8 cellular contexts compared by ENCODE assay signal in genomic region chrX:18886344-18887161, GRCh38.
A peak's percentile ranks its signal among the peaks of the same experiment; 100 is the strongest.
DNase-seq lines count a peak whose midpoint lies in the region; ATAC-seq and TF ChIP-seq lines count a peak whose summit lies in the region.

No MANE protein-coding gene starts in this region.

- peak overlapping the region; percentile 64 for H2AFZ ChIP-seq in mesenchymal stem cell (ENCODE audit: low read depth, low read length)

- peak overlapping the region in 1 of 2 experiments; percentile 66 for H3K4me3 ChIP-seq in mesenchymal stem cell (ENCODE audit: insufficient read depth in 1 of 2, low read depth in 1 of 2, low read length in 2 of 2)

- peak overlapping the region; percentile 64 for H2BK120ac ChIP-seq in mesenchymal stem cell (ENCODE audit: low read depth, low read length)

- peak overlapping the region; percentile 68 for H4K91ac ChIP-seq in mesenchymal stem cell (ENCODE audit: low read length)

- H3K27me3 ChIP-seq in mesenchymal stem cell (ENCODE audit: control insufficient read depth in 1 of 2, insufficient read depth in 1 of 2, low read length in 2 of 2), result peaks cover 0 to 40% of the 10 kb centered on the region in 2 experiments

- no peaks in the 10 kb centered on the region for H3K79me1 ChIP-seq in mesenchymal stem cell (replicated peaks; ENCODE audit: low read length, poor library complexity, severe bottlenecking)

- DNase-seq in A172 (ENCODE audit: low spot score) (peak; percentile 27), NCI-H1105 treated with DMSO at 0.1 percent for 48 hours (lab: John Stamatoyannopoulos, UW) (peak; percentile 49), mesenchymal stem cell (peak; percentile 54)
- peak; percentile 40 for DNase-seq in activated CD4-positive, alpha-beta T cell treated with anti-CD3 and anti-CD28 coated beads, Interleukin-2, amount 10 ng/mL, durations not matched to agents 7 days and 5 days
- peak; percentile 17 to 28 (median 26) for DNase-seq in effector memory CD8-positive, alpha-beta T cell

- peaks cover 0 to 3% of the 10 kb centered on the region in 2 experiments for H3K36me3 ChIP-seq in mesenchymal stem cell (ENCODE audit: control insufficient read depth in 1 of 2, insufficient read depth in 2 of 2, low read depth in 1 of 2, low read length in 2 of 2)

- H2AK5ac ChIP-seq in mesenchymal stem cell (ENCODE audit: low read length, severe bottlenecking), result no peak overlapping the region

- peak overlapping the region in 1 of 2 experiments; percentile 3 for H2BK12ac ChIP-seq in mesenchymal stem cell (ENCODE audit: low read length in 2 of 2)

- no peak overlapping the region for H3K27ac ChIP-seq in mesenchymal stem cell (ENCODE audit: low read length, poor library complexity, severe bottlenecking)

- H4K8ac ChIP-seq in mesenchymal stem cell (ENCODE audit: low read length), result peak overlapping the region; percentile 88

- POLR2A ChIA-PET in activated CD4-positive, alpha-beta T cell treated with anti-CD3 and anti-CD28 coated beads, Interleukin-2, amount 10 ng/mL, durations not matched to agents 7 days and 5 days (lab: Charles Lee), result no interaction called here

- CTCF ChIA-PET in activated CD4-positive, alpha-beta T cell treated with anti-CD3 and anti-CD28 coated beads, Interleukin-2, amount 10 ng/mL, durations not matched to agents 7 days and 5 days (lab: Charles Lee), result interaction anchor here (0.5 to 1.8 kb wide), 5 partner anchors 11 to 466 kb away, joined by 3 to 8 read pairs (median 5); no protein-coding TSS in a partner anchor

- peak overlapping the region; percentile 52 for H3K4me2 ChIP-seq in mesenchymal stem cell (ENCODE audit: low read length, poor library complexity, severe bottlenecking)

- peak; percentile 34 for TF ChIP-seq POLR2A in GM15510 (IDR thresholded peaks at IDR 0.05; ENCODE audit: borderline replicate concordance, extremely low read depth, insufficient read length)

- 10% methylated on average over 24 of the region's 26 CpGs for WGBS in mesenchymal stem cell

- H3K9ac ChIP-seq in mesenchymal stem cell (ENCODE audit: low read length), result peak overlapping the region; percentile 61

- H3K14ac ChIP-seq in mesenchymal stem cell (ENCODE audit: low read length in 2 of 2), result peak overlapping the region in 1 of 2 experiments; percentile 27

- no peak overlapping the region for H3K23ac ChIP-seq in mesenchymal stem cell (ENCODE audit: low read length in 2 of 2)

- H3K4me1 ChIP-seq in mesenchymal stem cell (ENCODE audit: control insufficient read depth, insufficient read depth, low read depth, low read length), result peaks cover 18% of the 10 kb centered on the region

- no peaks in the 10 kb centered on the region for H3K36me3 Mint-ChIP-seq in activated CD4-positive, alpha-beta T cell treated with anti-CD3 and anti-CD28 coated beads, Interleukin-2, amount 10 ng/mL, durations not matched to agents 7 days and 5 days (ENCODE audit: low read depth)
- H3K36me3 Mint-ChIP-seq in effector memory CD8-positive, alpha-beta T cell (ENCODE audit: insufficient read depth), result peaks cover 3% of the 10 kb centered on the region
- no peaks in the 10 kb centered on the region for H3K36me3 Mint-ChIP-seq in stimulated activated memory B cell treated with anti-CD40 and anti-IgM and Interleukin-4, amounts not matched to agents 10 μg/mL and 1 μg/mL and 100 μg/mL, for 72 hours

- H3K9me3 ChIP-seq in mesenchymal stem cell (ENCODE audit: control insufficient read depth, low read length), result peaks cover 5% of the 10 kb centered on the region

- no peak overlapping the region for H2BK5ac ChIP-seq in mesenchymal stem cell (ENCODE audit: low read depth, low read length, poor library complexity, severe bottlenecking)

- no peaks in the 10 kb centered on the region for H3K27me3 Mint-ChIP-seq in activated CD4-positive, alpha-beta T cell treated with anti-CD3 and anti-CD28 coated beads, Interleukin-2, amount 10 ng/mL, durations not matched to agents 7 days and 5 days
- H3K27me3 Mint-ChIP-seq in effector memory CD8-positive, alpha-beta T cell, result no peaks in the 10 kb centered on the region
- H3K27me3 Mint-ChIP-seq in stimulated activated memory B cell treated with anti-CD40 and anti-IgM and Interleukin-4, amounts not matched to agents 10 μg/mL and 1 μg/mL and 100 μg/mL, for 72 hours, result no peaks in the 10 kb centered on the region

- H3K4me1 Mint-ChIP-seq in activated CD4-positive, alpha-beta T cell treated with anti-CD3 and anti-CD28 coated beads, Interleukin-2, amount 10 ng/mL, durations not matched to agents 7 days and 5 days, result peaks cover 29% of the 10 kb centered on the region
- H3K4me1 Mint-ChIP-seq in effector memory CD8-positive, alpha-beta T cell (ENCODE audit: low read depth in 2 of 2), result peaks cover 16 to 24% of the 10 kb centered on the region in 2 donors
- peaks cover 27% of the 10 kb centered on the region for H3K4me1 Mint-ChIP-seq in stimulated activated memory B cell treated with anti-CD40 and anti-IgM and Interleukin-4, amounts not matched to agents 10 μg/mL and 1 μg/mL and 100 μg/mL, for 72 hours

- peak overlapping the region; percentile 46 to 89 for H3K18ac ChIP-seq in mesenchymal stem cell (ENCODE audit: low read depth in 1 of 2, low read length in 2 of 2)

- peak; percentile 65 for ATAC-seq in HG02840 (IDR thresholded peaks at IDR 0.05; ENCODE audit: low FRiP score, unreplicated experiment)
- ATAC-seq in effector memory CD8-positive, alpha-beta T cell (replicated peaks), result peak; percentile 73
- peak; percentile 89 for ATAC-seq in stimulated activated memory B cell treated with anti-CD40 and anti-IgM and Interleukin-4, amounts not matched to agents 10 μg/mL and 1 μg/mL and 100 μg/mL, for 72 hours

- H3K9me3 Mint-ChIP-seq in activated CD4-positive, alpha-beta T cell treated with anti-CD3 and anti-CD28 coated beads, Interleukin-2, amount 10 ng/mL, durations not matched to agents 7 days and 5 days, result no peaks in the 10 kb centered on the region
- no peaks in the 10 kb centered on the region for H3K9me3 Mint-ChIP-seq in effector memory CD8-positive, alpha-beta T cell
- H3K9me3 Mint-ChIP-seq in stimulated activated memory B cell treated with anti-CD40 and anti-IgM and Interleukin-4, amounts not matched to agents 10 μg/mL and 1 μg/mL and 100 μg/mL, for 72 hours, result peaks cover 3% of the 10 kb centered on the region

- peak overlapping the region; percentile 71 for H3K4me3 Mint-ChIP-seq in activated CD4-positive, alpha-beta T cell treated with anti-CD3 and anti-CD28 coated beads, Interleukin-2, amount 10 ng/mL, durations not matched to agents 7 days and 5 days
- H3K4me3 Mint-ChIP-seq in effector memory CD8-positive, alpha-beta T cell, result peak overlapping the region; percentile 91 to 94
- peak overlapping the region; percentile 91 for H3K4me3 Mint-ChIP-seq in stimulated activated memory B cell treated with anti-CD40 and anti-IgM and Interleukin-4, amounts not matched to agents 10 μg/mL and 1 μg/mL and 100 μg/mL, for 72 hours

- H3K4ac ChIP-seq in mesenchymal stem cell (ENCODE audit: low read depth in 1 of 2, low read length in 2 of 2), result no peak overlapping the region

- peak overlapping the region; percentile 12 for H2BK15ac ChIP-seq in mesenchymal stem cell (ENCODE audit: low read depth, poor library complexity, severe bottlenecking)

- peak overlapping the region; percentile 87 for H3K27ac Mint-ChIP-seq in activated CD4-positive, alpha-beta T cell treated with anti-CD3 and anti-CD28 coated beads, Interleukin-2, amount 10 ng/mL, durations not matched to agents 7 days and 5 days
- H3K27ac Mint-ChIP-seq in effector memory CD8-positive, alpha-beta T cell, result peak overlapping the region; percentile 92 to 96
- H3K27ac Mint-ChIP-seq in stimulated activated memory B cell treated with anti-CD40 and anti-IgM and Interleukin-4, amounts not matched to agents 10 μg/mL and 1 μg/mL and 100 μg/mL, for 72 hours, result peak overlapping the region; percentile 97
